8 cellular contexts compared by ENCODE assay signal in genomic region chr17:17835415-17836249, GRCh38. TPM values are rescaled to one million over a fixed set of nuclear protein-coding genes. Genes with fewer than 3 reads are reported as not detected.
DNase-seq lines count a peak whose midpoint lies in the region; ATAC-seq and TF ChIP-seq lines count a peak whose summit lies in the region.

No MANE protein-coding gene starts in this region.

- ATAC-seq in Right ventricle myocardium inferior (no peak), Right ventricle myocardium superior (ENCODE audit: poor library complexity) (no peak), memory B cell (ENCODE audit: low read depth) (no peak), upper lobe of right lung (no peak)

- H3K27ac Mint-ChIP-seq in memory B cell: peak overlapping the region; percentile 96

- H3K4me1 ChIP-seq in upper lobe of right lung: peaks cover 50% of the 10 kb centered on the region

- H3K4me3 Mint-ChIP-seq in memory B cell: peak overlapping the region; percentile 89

- H3K27me3 ChIP-seq in brain microvascular endothelial cell (replicated peaks) (no peaks in the 10 kb centered on the region), upper lobe of right lung (no peaks in the 10 kb centered on the region)

- intact Hi-C loops in Right ventricle myocardium inferior (cut with DNase I): no loop called here
- intact Hi-C loops in Right ventricle myocardium superior (cut with DNase I): no loop called here
- intact Hi-C loops in upper lobe of right lung (cut with DNase I): no loop called here

- in situ Hi-C loops in brain microvascular endothelial cell (cut with HindIII; ENCODE audit: low pct_ligation_motif_present, low sequenced_read_pairs): no loop called here

- peak overlapping the region; percentile 93 for H3K4me3 ChIP-seq in brain microvascular endothelial cell (ENCODE audit: low read depth, low read length)
- H3K4me3 ChIP-seq in upper lobe of right lung: peak overlapping the region; percentile 94

- no peaks in the 10 kb centered on the region for H3K27me3 Mint-ChIP-seq in memory B cell

- TF ChIP-seq CTCF in brain microvascular endothelial cell (IDR thresholded peaks at IDR 0.05; ENCODE audit: low read depth, low read length, missing control alignments) (no peak), upper lobe of right lung (IDR thresholded peaks at IDR 0.05) (no peak)

- DNase-seq in Right ventricle myocardium inferior (ENCODE audit: missing footprints) (peak; percentile 9), Right ventricle myocardium superior (no peak), brain microvascular endothelial cell (no peak), memory B cell (ENCODE audit: low spot score in 2 of 2) (no peak), upper lobe of right lung (no peak), putamen (ENCODE audit: low spot score) (no peak), NCI-H82 (lab: John Stamatoyannopoulos, UW) (no peak), NOMO-1 treated with dmso at 0.1 percent for 144 hours (lab: John Stamatoyannopoulos, UW; ENCODE audit: unreplicated experiment) (no peak)

- peaks cover 12% of the 10 kb centered on the region for H3K36me3 ChIP-seq in brain microvascular endothelial cell (replicated peaks)
- no peaks in the 10 kb centered on the region for H3K36me3 ChIP-seq in upper lobe of right lung

- no peaks in the 10 kb centered on the region for H3K9me3 Mint-ChIP-seq in memory B cell

- H3K4me1 Mint-ChIP-seq in memory B cell: peaks cover 34% of the 10 kb centered on the region

- H3K27ac ChIP-seq in brain microvascular endothelial cell: peak overlapping the region; percentile 98
- peak overlapping the region; percentile 100 for H3K27ac ChIP-seq in upper lobe of right lung

- peaks cover 3% of the 10 kb centered on the region for H3K36me3 Mint-ChIP-seq in memory B cell

- no peaks in the 10 kb centered on the region for H3K9me3 ChIP-seq in upper lobe of right lung

RNA-seq across cellular contexts. Expression of gene SREBF1, which starts 1.2 kb away (rescaled TPM):
- total RNA-seq in Right ventricle myocardium inferior (18.9 TPM), Right ventricle myocardium superior (14.7 TPM), upper lobe of right lung (80.8 TPM)
